ENCODE assay signal across 18 cellular contexts in the genomic region with DNA sequence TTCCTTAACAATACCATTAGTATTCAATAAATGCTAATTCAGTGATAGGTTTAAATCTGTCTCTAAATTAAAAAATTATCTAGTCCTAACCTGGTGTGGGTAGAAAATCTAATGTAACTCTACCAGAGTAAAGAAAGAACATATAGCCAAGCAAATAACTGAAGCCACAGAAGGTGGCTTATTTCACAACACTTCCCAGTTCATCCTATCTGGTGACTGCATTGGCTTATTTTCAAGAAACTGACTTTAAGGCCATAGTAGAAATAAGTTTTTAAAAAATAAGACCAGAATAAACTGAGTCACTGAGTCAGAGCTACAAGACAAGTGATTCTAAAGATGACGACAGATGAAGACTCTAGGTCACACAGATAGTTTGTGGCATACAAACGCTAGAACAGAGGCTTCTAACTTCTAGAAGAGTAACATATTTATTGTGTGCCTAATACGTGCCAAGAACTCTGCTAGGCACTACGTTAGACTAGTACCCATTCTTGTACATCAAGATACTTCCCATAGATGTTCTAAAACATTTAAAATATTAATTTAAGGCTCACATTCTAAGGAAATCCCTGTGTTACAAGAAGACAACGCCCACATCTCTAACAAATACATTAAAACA. TPM values are rescaled to one million over a fixed set of nuclear protein-coding genes. Genes with fewer than 3 reads are reported as not detected.
DNase-seq lines count a peak whose midpoint lies in the region; ATAC-seq and TF ChIP-seq lines count a peak whose summit lies in the region.
"Had no signal": no experiment of that assay in that cellular context is flagged by ENCODE, and none has a peak within 500 bp of the region (broad histone marks: within the 10 kb centered on the region; RNA-seq: fewer than 3 reads in every experiment).

No MANE protein-coding gene starts in this region.

- peaks cover 2 to 7% of the 10 kb centered on the region in 2 donors for H3K36me3 Mint-ChIP-seq in activated T-cell treated with anti-CD3 and anti-CD28 coated beads, Interleukin-2, amount 50 U/mL, for 72 hours (ENCODE audit: insufficient read depth in 2 of 2)
- peaks cover 32% of the 10 kb centered on the region for H3K36me3 Mint-ChIP-seq in activated T-cell treated with anti-CD3 and anti-CD28 coated beads, Interleukin-2, amount 50 U/mL, for 4 hours (ENCODE audit: insufficient read depth)

- H3K4me3 Mint-ChIP-seq in activated T-cell treated with anti-CD3 and anti-CD28 coated beads, Interleukin-2, amount 50 U/mL, for 72 hours, result no peak overlapping the region
- H3K4me3 Mint-ChIP-seq in activated T-cell treated with anti-CD3 and anti-CD28 coated beads, Interleukin-2, amount 50 U/mL, for 4 hours, result no peak overlapping the region
- H3K4me3 Mint-ChIP-seq: CD8-positive, alpha-beta T cell; GM23338 had no signal

- TF ChIP-seq CTCF in neutrophil (IDR thresholded peaks at IDR 0.05), result no peak
- no peak for TF ChIP-seq CTCF in RWPE1 (conservative IDR thresholded peaks at IDR 0.05; ENCODE audit: low read depth)

- no peaks in the 10 kb centered on the region for H3K9me3 Mint-ChIP-seq in activated T-cell treated with anti-CD3 and anti-CD28 coated beads, Interleukin-2, amount 50 U/mL, for 72 hours
- H3K9me3 Mint-ChIP-seq in activated T-cell treated with anti-CD3 and anti-CD28 coated beads, Interleukin-2, amount 50 U/mL, for 4 hours, result no peaks in the 10 kb centered on the region
- H3K9me3 Mint-ChIP-seq: CD8-positive, alpha-beta T cell; GM23338 had no signal

- peaks cover 0 to 11% of the 10 kb centered on the region in 2 experiments for H3K4me1 ChIP-seq in neutrophil (ENCODE audit: control insufficient read depth in 1 of 2, insufficient read depth in 1 of 2, low read depth in 1 of 2, low read length in 1 of 2)
- H3K4me1 ChIP-seq: BLaER1 had no signal

- no peaks in the 10 kb centered on the region for H3K9me3 ChIP-seq in neutrophil
- H3K9me3 ChIP-seq: BLaER1 had no signal

- H3K27ac Mint-ChIP-seq in activated T-cell treated with anti-CD3 and anti-CD28 coated beads, Interleukin-2, amount 50 U/mL, for 72 hours, result peak overlapping the region; percentile 19
- H3K27ac Mint-ChIP-seq: CD8-positive, alpha-beta T cell; GM23338 had no signal

- peaks cover 43% of the 10 kb centered on the region for H3K36me3 ChIP-seq in neutrophil

- DNase-seq in activated T-cell treated with anti-CD3 and anti-CD28 coated beads, Interleukin-2, amount 50 U/mL, for 72 hours, result no peak
- no peak for DNase-seq in activated T-cell treated with anti-CD3 and anti-CD28 coated beads, Interleukin-2, amount 50 U/mL, for 4 hours
- peak; percentile 14 for DNase-seq in fibroblast of gingiva (ENCODE audit: low read depth)
- DNase-seq in anterior cingulate cortex (lab: John Stamatoyannopoulos, UW), result no peak
- DNase-seq in GM19240 (ENCODE audit: insufficient read length, low spot score), result no peak
- no peak for DNase-seq in RWPE1 (ENCODE audit: low spot score)
- DNase-seq: 8988T; CD8-positive, alpha-beta T cell; DMS79 treated with DMSO at 0.1 percent for 48 hours; NCI-H1092 treated with DMSO at 0.1 percent for 48 hours; NCI-H2081 treated with DMSO at 0.1 percent for 48 hours; NCI-H510A treated with DMSO at 0.1 percent for 48 hours had no signal

- POLR2A ChIA-PET in RWPE1 (lab: Yijun Ruan, JAX; ENCODE audit: low non-redundant PET), result no interaction called here

- H3K27me3 ChIP-seq in neutrophil, result no peaks in the 10 kb centered on the region
- H3K27me3 ChIP-seq: BLaER1 had no signal

- peaks cover 9% of the 10 kb centered on the region for H3K4me1 Mint-ChIP-seq in activated T-cell treated with anti-CD3 and anti-CD28 coated beads, Interleukin-2, amount 50 U/mL, for 72 hours (ENCODE audit: low read depth)
- H3K4me1 Mint-ChIP-seq in activated T-cell treated with anti-CD3 and anti-CD28 coated beads, Interleukin-2, amount 50 U/mL, for 4 hours (ENCODE audit: low read depth), result peaks cover 17% of the 10 kb centered on the region

- H3K27ac ChIP-seq in neutrophil (peak overlapping the region; percentile 36), RWPE1 (no peak overlapping the region)
- H3K27ac ChIP-seq: BLaER1 had no signal

- no peak for ATAC-seq in activated T-cell treated with anti-CD3 and anti-CD28 coated beads, Interleukin-2, amount 50 U/mL, for 72 hours (replicated peaks in 1 of 2)
- ATAC-seq in activated T-cell treated with anti-CD3 and anti-CD28 coated beads, Interleukin-2, amount 50 U/mL, for 4 hours, result no peak
- ATAC-seq in HG02642 (IDR thresholded peaks at IDR 0.05; ENCODE audit: poor library complexity, unreplicated experiment), result no peak
- ATAC-seq: CD8-positive, alpha-beta T cell; GM23338; HCT116; K562 had no signal

- no peaks in the 10 kb centered on the region for H3K27me3 Mint-ChIP-seq in activated T-cell treated with anti-CD3 and anti-CD28 coated beads, Interleukin-2, amount 50 U/mL, for 72 hours (ENCODE audit: low read depth)
- no peaks in the 10 kb centered on the region for H3K27me3 Mint-ChIP-seq in activated T-cell treated with anti-CD3 and anti-CD28 coated beads, Interleukin-2, amount 50 U/mL, for 4 hours (ENCODE audit: low read depth)

- CTCF ChIA-PET in RWPE1 (lab: Yijun Ruan, JAX), result interaction anchor here (1.3 kb wide), 1 partner anchor 11 kb away, joined by 4 read pairs; no protein-coding TSS in a partner anchor

- H3K4me3 ChIP-seq in neutrophil (ENCODE audit: low read depth in 1 of 2, low read length in 1 of 2), result no peak overlapping the region
- H3K4me3 ChIP-seq: BLaER1, GM23338, K562 had no signal

RNA-seq across cellular contexts. Expression of a gene that starts 25.9 kb away (rescaled TPM):
- 10 to 100 TPM; 16.7 to 16.9 TPM for total RNA-seq in activated T-cell treated with anti-CD3 and anti-CD28 coated beads, Interleukin-2, amount 50 U/mL, for 72 hours
- total RNA-seq in activated T-cell treated with anti-CD3 and anti-CD28 coated beads, Interleukin-2, amount 50 U/mL, for 4 hours, result 10 to 100 TPM; 12.7 to 14.2 (median 14.1) TPM
